In genomic region chr9:127561491-127562270, GRCh38 we compare ENCODE assay signal across 9 cellular contexts. TPM values are rescaled to one million over a fixed set of nuclear protein-coding genes. Genes with fewer than 3 reads are reported as not detected.
DNase-seq lines count a peak whose midpoint lies in the region; ATAC-seq and TF ChIP-seq lines count a peak whose summit lies in the region.
"Had no signal": no experiment of that assay in that cellular context is flagged by ENCODE, and none has a peak within 500 bp of the region (broad histone marks: within the 10 kb centered on the region; RNA-seq: fewer than 3 reads in every experiment).

No MANE protein-coding gene starts in this region.

- H3K4me3 ChIP-seq in skeletal muscle tissue (ENCODE audit: low read length in 3 of 3): peak overlapping the region in 1 of 3 donors; percentile 13
- H3K4me3 ChIP-seq: cardiac muscle cell had no signal

- peaks cover 33% of the 10 kb centered on the region for H3K36me3 Mint-ChIP-seq in activated naive CD8-positive, alpha-beta T cell treated with anti-CD3 and anti-CD28 coated beads, Interleukin-2, amount 10 ng/mL, durations not matched to agents 7 days and 5 days

- in situ Hi-C loops in ACHN (cut with HindIII; ENCODE audit: low pct_ligation_motif_present, low pct_unique_long_range_greater_than_20kb, low sequenced_read_pairs): no loop called here

- TF ChIP-seq EP300 in Ishikawa (IDR thresholded peaks at IDR 0.05; ENCODE audit: borderline replicate concordance): peak; percentile 88

- peak; percentile 95 for DNase-seq in ACHN
- no peak for DNase-seq in activated naive CD8-positive, alpha-beta T cell treated with anti-CD3 and anti-CD28 coated beads, Interleukin-2, amount 10 ng/mL, durations not matched to agents 7 days and 5 days
- DNase-seq in left cardiac atrium: peak; percentile 89
- no peak for DNase-seq in ecto neural progenitor cell (ENCODE audit: low spot score)

- POLR2A ChIA-PET in activated naive CD8-positive, alpha-beta T cell treated with anti-CD3 and anti-CD28 coated beads, Interleukin-2, amount 10 ng/mL, durations not matched to agents 7 days and 5 days (lab: Charles Lee): interaction anchor here (2.0 kb wide), 1 partner anchor 8 kb away, joined by 6 read pairs; no protein-coding TSS in a partner anchor

- intact Hi-C loops in left cardiac atrium (cut with DNase I): no loop called here

- H3K36me3 ChIP-seq in skeletal muscle tissue (ENCODE audit: control insufficient read depth in 3 of 3, insufficient read depth in 3 of 3, low read length in 3 of 3): peaks cover 4 to 6% (median 5%) of the 10 kb centered on the region in 3 donors
- H3K36me3 ChIP-seq: cardiac muscle cell had no signal

- H3K4me3 Mint-ChIP-seq in activated naive CD8-positive, alpha-beta T cell treated with anti-CD3 and anti-CD28 coated beads, Interleukin-2, amount 10 ng/mL, durations not matched to agents 7 days and 5 days: peak overlapping the region; percentile 3

- no peaks in the 10 kb centered on the region for H3K9me3 ChIP-seq in skeletal muscle tissue (ENCODE audit: control insufficient read depth in 3 of 3, low read length in 3 of 3)

- H3K4me1 Mint-ChIP-seq in activated naive CD8-positive, alpha-beta T cell treated with anti-CD3 and anti-CD28 coated beads, Interleukin-2, amount 10 ng/mL, durations not matched to agents 7 days and 5 days: peaks cover 59% of the 10 kb centered on the region

- no peak for ATAC-seq in activated naive CD8-positive, alpha-beta T cell treated with anti-CD3 and anti-CD28 coated beads, Interleukin-2, amount 10 ng/mL, durations not matched to agents 7 days and 5 days (ENCODE audit: low read depth)
- ATAC-seq in left cardiac atrium (peak; percentile 60 to 94), HG03095 (IDR thresholded peaks at IDR 0.05; ENCODE audit: unreplicated experiment) (no peak), GM21576 (IDR thresholded peaks at IDR 0.05; ENCODE audit: unreplicated experiment) (no peak)

- H3K9me3 Mint-ChIP-seq in activated naive CD8-positive, alpha-beta T cell treated with anti-CD3 and anti-CD28 coated beads, Interleukin-2, amount 10 ng/mL, durations not matched to agents 7 days and 5 days: no peaks in the 10 kb centered on the region

- no peaks in the 10 kb centered on the region for H3K27me3 ChIP-seq in skeletal muscle tissue (ENCODE audit: control insufficient read depth in 3 of 3, insufficient read depth in 3 of 3, low read length in 3 of 3)
- H3K27me3 ChIP-seq: cardiac muscle cell had no signal

- H3K27ac ChIP-seq in skeletal muscle tissue (ENCODE audit: low read depth, low read length): peak overlapping the region; percentile 89

- H3K9ac ChIP-seq in skeletal muscle tissue (ENCODE audit: low read depth in 1 of 3, low read length in 3 of 3): peak overlapping the region in 2 of 3 donors; percentile 36 to 38

- peak overlapping the region; percentile 60 for H3K27ac Mint-ChIP-seq in activated naive CD8-positive, alpha-beta T cell treated with anti-CD3 and anti-CD28 coated beads, Interleukin-2, amount 10 ng/mL, durations not matched to agents 7 days and 5 days

- H3K27me3 Mint-ChIP-seq in activated naive CD8-positive, alpha-beta T cell treated with anti-CD3 and anti-CD28 coated beads, Interleukin-2, amount 10 ng/mL, durations not matched to agents 7 days and 5 days: no peaks in the 10 kb centered on the region

- TF ChIP-seq RAD21 in Ishikawa (IDR thresholded peaks at IDR 0.05; ENCODE audit: low read depth): peak; percentile 17; the same call in 1 of the 2 replicates

- peaks cover 62 to 70% (median 70%) of the 10 kb centered on the region in 3 donors for H3K4me1 ChIP-seq in skeletal muscle tissue (ENCODE audit: control insufficient read depth in 3 of 3, insufficient read depth in 3 of 3, low read length in 3 of 3)

TF ChIP-seq in Ishikawa, 13 proteins besides CTCF, POLR2A, EP300 and RAD21:
- TF ChIP-seq MAX (IDR thresholded peaks at IDR 0.05): peak; percentile 68
- no peak for TF ChIP-seq TAF1 (IDR thresholded peaks at IDR 0.05; ENCODE audit: low read depth)
- no peak for TF ChIP-seq EGR1 (IDR thresholded peaks at IDR 0.05)
- TF ChIP-seq CREB1 (IDR thresholded peaks at IDR 0.05; ENCODE audit: low read depth): no peak
- TF ChIP-seq YY1 (IDR thresholded peaks at IDR 0.05; ENCODE audit: low read depth): peak; percentile 57
- TF ChIP-seq FOXM1 (IDR thresholded peaks at IDR 0.05; ENCODE audit: borderline replicate concordance, low read depth): peak; percentile 82
- TF ChIP-seq NFIC (IDR thresholded peaks at IDR 0.05): peak; percentile 54; the same call in 1 of the 2 replicates
- TF ChIP-seq, protein P1, sequence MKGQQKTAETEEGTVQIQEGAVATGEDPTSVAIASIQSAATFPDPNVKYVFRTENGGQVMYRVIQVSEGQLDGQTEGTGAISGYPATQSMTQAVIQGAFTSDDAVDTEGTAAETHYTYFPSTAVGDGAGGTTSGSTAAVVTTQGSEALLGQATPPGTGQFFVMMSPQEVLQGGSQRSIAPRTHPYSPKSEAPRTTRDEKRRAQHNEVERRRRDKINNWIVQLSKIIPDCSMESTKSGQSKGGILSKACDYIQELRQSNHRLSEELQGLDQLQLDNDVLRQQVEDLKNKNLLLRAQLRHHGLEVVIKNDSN (IDR thresholded peaks at IDR 0.05): no peak
- 0 out of 2 replicates have a peak, but pooled peaks have one; percentile 60 for TF ChIP-seq ZBTB7A (IDR thresholded peaks at IDR 0.05; ENCODE audit: low read depth)
- TF ChIP-seq TCF12 (IDR thresholded peaks at IDR 0.05; ENCODE audit: low read depth): peak; percentile 94
- TF ChIP-seq, protein P2, sequence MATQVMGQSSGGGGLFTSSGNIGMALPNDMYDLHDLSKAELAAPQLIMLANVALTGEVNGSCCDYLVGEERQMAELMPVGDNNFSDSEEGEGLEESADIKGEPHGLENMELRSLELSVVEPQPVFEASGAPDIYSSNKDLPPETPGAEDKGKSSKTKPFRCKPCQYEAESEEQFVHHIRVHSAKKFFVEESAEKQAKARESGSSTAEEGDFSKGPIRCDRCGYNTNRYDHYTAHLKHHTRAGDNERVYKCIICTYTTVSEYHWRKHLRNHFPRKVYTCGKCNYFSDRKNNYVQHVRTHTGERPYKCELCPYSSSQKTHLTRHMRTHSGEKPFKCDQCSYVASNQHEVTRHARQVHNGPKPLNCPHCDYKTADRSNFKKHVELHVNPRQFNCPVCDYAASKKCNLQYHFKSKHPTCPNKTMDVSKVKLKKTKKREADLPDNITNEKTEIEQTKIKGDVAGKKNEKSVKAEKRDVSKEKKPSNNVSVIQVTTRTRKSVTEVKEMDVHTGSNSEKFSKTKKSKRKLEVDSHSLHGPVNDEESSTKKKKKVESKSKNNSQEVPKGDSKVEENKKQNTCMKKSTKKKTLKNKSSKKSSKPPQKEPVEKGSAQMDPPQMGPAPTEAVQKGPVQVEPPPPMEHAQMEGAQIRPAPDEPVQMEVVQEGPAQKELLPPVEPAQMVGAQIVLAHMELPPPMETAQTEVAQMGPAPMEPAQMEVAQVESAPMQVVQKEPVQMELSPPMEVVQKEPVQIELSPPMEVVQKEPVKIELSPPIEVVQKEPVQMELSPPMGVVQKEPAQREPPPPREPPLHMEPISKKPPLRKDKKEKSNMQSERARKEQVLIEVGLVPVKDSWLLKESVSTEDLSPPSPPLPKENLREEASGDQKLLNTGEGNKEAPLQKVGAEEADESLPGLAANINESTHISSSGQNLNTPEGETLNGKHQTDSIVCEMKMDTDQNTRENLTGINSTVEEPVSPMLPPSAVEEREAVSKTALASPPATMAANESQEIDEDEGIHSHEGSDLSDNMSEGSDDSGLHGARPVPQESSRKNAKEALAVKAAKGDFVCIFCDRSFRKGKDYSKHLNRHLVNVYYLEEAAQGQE (IDR thresholded peaks at IDR 0.05; ENCODE audit: low read depth): no peak
- TF ChIP-seq TEAD4 (IDR thresholded peaks at IDR 0.05): peak; percentile 96
- peak; percentile 31; the same call in 1 of the 2 replicates for TF ChIP-seq CEBPB (IDR thresholded peaks at IDR 0.05)

RNA-seq across cellular contexts. Expression of gene STXBP1, which starts 50.4 kb away (rescaled TPM):
- total RNA-seq in activated naive CD8-positive, alpha-beta T cell treated with anti-CD3 and anti-CD28 coated beads, Interleukin-2, amount 10 ng/mL, durations not matched to agents 7 days and 5 days: 10 to 100 TPM; 19.8 to 21.7 TPM
- total RNA-seq in left cardiac atrium (10 to 100 TPM; 40.4 to 41.5 TPM), skeletal muscle tissue (5.2 TPM)

Comparison
In these comparisons a context has a peak if more than half of its experiments do, and no peak if none do; other contexts are left out.
1. DNase-seq: peak in ACHN (single experiment) and left cardiac atrium (single experiment); none in activated naive CD8-positive, alpha-beta T cell treated with anti-CD3 and anti-CD28 coated beads, Interleukin-2, amount 10 ng/mL, durations not matched to agents 7 days and 5 days (single experiment) and ecto neural progenitor cell (single experiment).
2. ATAC-seq: peak in left cardiac atrium (2 of 2); none in activated naive CD8-positive, alpha-beta T cell treated with anti-CD3 and anti-CD28 coated beads, Interleukin-2, amount 10 ng/mL, durations not matched to agents 7 days and 5 days (single experiment), HG03095 (single experiment) and GM21576 (single experiment).